ENCODE assay signal across 1 cellular context in genomic region chr2:60503923-60504514, GRCh38.
TF ChIP-seq lines count a peak whose summit lies in the region.

No MANE protein-coding gene starts in this region.

TF ChIP-seq in HepG2, 621 proteins besides CTCF, POLR2A, EP300 and RAD21:
- TF ChIP-seq ZC3H4 (CRISPR knock-in tag; IDR thresholded peaks at IDR 0.05; ENCODE audit: borderline replicate concordance) (no peak), STAG1 (CRISPR knock-in tag; IDR thresholded peaks at IDR 0.05) (peak; percentile 17; the same call in 1 of the 2 replicates)
